In the genomic region with DNA sequence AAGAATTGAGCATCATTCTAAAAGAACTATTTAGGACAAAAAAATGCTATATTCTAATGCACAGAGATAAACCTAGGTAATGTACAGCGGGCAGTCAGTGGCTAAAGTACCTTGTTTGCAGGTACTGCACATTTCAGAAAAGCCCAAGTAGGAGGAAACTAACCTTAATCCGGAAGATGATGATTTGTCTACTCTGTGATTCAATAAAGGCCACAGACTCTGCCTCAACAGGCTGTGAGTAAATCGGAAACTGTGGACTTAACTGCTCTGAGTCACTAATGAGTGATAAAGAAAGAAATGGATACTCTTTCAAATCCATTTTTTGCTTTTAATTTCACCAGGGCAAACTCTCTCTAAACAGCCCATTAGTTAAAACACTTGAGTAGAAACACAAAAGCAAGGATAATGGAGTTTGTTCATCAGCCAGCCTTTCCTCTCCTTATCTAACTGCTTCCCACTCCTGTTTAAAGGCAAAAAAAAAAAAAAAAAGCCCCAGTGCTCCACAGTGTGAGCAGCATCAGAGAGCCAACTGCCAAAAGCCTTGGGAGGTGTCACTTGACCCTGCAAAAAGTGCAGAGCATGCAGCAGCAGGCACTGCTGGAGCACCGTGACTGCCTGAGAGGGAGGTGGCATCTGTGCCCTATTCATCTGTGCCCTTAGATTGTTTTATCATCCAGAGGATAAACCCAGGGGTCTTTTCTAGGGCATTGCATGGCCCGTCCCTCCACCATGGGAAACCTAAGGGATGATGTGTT, we compare ENCODE assay signal across 7 cellular contexts.
DNase-seq lines count a peak whose midpoint lies in the region; ATAC-seq and TF ChIP-seq lines count a peak whose summit lies in the region.

No MANE protein-coding gene starts in this region.

- no peak overlapping the region for H3K9ac ChIP-seq in HCT116 (ENCODE audit: low read length)

- peaks cover 5 to 24% of the 10 kb centered on the region in 2 experiments; a peak in 3 of 4 replicates for H3K4me1 ChIP-seq in HCT116 (ENCODE audit: control insufficient read depth in 1 of 2, insufficient read depth in 2 of 2, low read length in 2 of 2)

- POLR2A ChIA-PET in HCT116 (lab: Charles Lee) = no interaction called here

- H2AFZ ChIP-seq in HCT116 (ENCODE audit: low read depth, low read length, poor library complexity, severe bottlenecking) = no peak overlapping the region

- H4K20me1 ChIP-seq in HCT116 (ENCODE audit: insufficient read depth) = no peaks in the 10 kb centered on the region

- RAD21 ChIA-PET in HCT116 (lab: Charles Lee; ENCODE audit: low non-redundant PET in 1 of 2, low total read pairs in 2 of 2, uncharacterized antibody in 2 of 2, unreplicated experiment in 2 of 2) = no interaction called here

- no peaks in the 10 kb centered on the region for H3K9me2 ChIP-seq in HCT116 (ENCODE audit: insufficient read depth)

- no peaks in the 10 kb centered on the region for H3K9me3 ChIP-seq in HCT116 (ENCODE audit: control insufficient read depth in 1 of 2, insufficient read depth in 1 of 2, low read depth in 1 of 2, low read length in 2 of 2)

- H3K79me2 ChIP-seq in HCT116 (ENCODE audit: insufficient read depth, low read length) = no peaks in the 10 kb centered on the region

- no peak for TF ChIP-seq POLR2A in HCT116 (IDR thresholded peaks at IDR 0.05; ENCODE audit: borderline replicate concordance, extremely low read depth, insufficient read depth, insufficient read length)

- H3K4me2 ChIP-seq in HCT116 (ENCODE audit: low read length) = peak overlapping the region; percentile 26

- no peaks in the 10 kb centered on the region for H3K36me3 ChIP-seq in HCT116 (ENCODE audit: control insufficient read depth in 1 of 2, insufficient read depth in 2 of 2, low read length in 2 of 2)

- ATAC-seq in GM18870 (IDR thresholded peaks at IDR 0.05; ENCODE audit: unreplicated experiment) (peak; percentile 94), HCT116 (no peak), omental fat pad (ENCODE audit: low FRiP score) (no peak)

- no peak for TF ChIP-seq RAD21 in HCT116 (IDR thresholded peaks at IDR 0.05; ENCODE audit: low read depth)

- no TSS peak for BruUV-seq in HCT116 (replicated peaks; lab: Mats Ljungman, UMichigan)

- no peak overlapping the region for H3K27ac ChIP-seq in HCT116 (ENCODE audit: low read depth, low read length)

- peak; percentile 13 for DNase-seq in HCT116 (ENCODE audit: low read depth, low spot score)
- peak; percentile 25 for DNase-seq in NCI-H187 treated with DMSO at 0.1 percent for 48 hours (lab: John Stamatoyannopoulos, UW)
- peak; percentile 24 to 66 for DNase-seq in foreskin fibroblast
- no peak for DNase-seq in omental fat pad (ENCODE audit: low spot score)
- no peak for DNase-seq in effector CD4-positive, alpha-beta T cell
- DNase-seq in DMS53 (lab: John Stamatoyannopoulos, UW) = no peak

- H3K4me3 ChIP-seq in HCT116 (replicated peaks in 1 of 2; ENCODE audit: low read depth in 1 of 2, low read length in 2 of 2) = no peak overlapping the region
- H3K4me3 ChIP-seq in foreskin fibroblast (ENCODE audit: low read depth in 1 of 2, low read length in 2 of 2) = no peak overlapping the region

- H3K27me3 ChIP-seq in HCT116 (ENCODE audit: insufficient read depth, low read length) = no peaks in the 10 kb centered on the region

- TF ChIP-seq CTCF in HCT116 (IDR thresholded peaks at IDR 0.05 in 2 of 3, conservative IDR thresholded peaks at IDR 0.05 in 1 of 3; ENCODE audit: borderline replicate concordance in 1 of 3, insufficient read depth in 1 of 3, low read depth in 2 of 3, low read length in 2 of 3) (no peak), foreskin fibroblast (IDR thresholded peaks at IDR 0.05; ENCODE audit: low read depth, low read length) (no peak), omental fat pad (IDR thresholded peaks at IDR 0.05) (no peak)

- intact Hi-C loops in HCT116 (cut with micrococcal nuclease) = no loop called here

- CTCF ChIA-PET in HCT116 (lab: Charles Lee) = no interaction called here

TF ChIP-seq in HCT116, 20 proteins besides CTCF, POLR2A, EP300 and RAD21:
- TF ChIP-seq TCF7L2 (IDR thresholded peaks at IDR 0.05; ENCODE audit: borderline replicate concordance, extremely low read depth, insufficient read depth, insufficient read length) = no peak
- TF ChIP-seq ZFX (IDR thresholded peaks at IDR 0.05) = no peak
- peak; percentile 64 for TF ChIP-seq FOSL1 (IDR thresholded peaks at IDR 0.05; ENCODE audit: low read depth)
- TF ChIP-seq ZNF274 (IDR thresholded peaks at IDR 0.05; ENCODE audit: low read depth, low read length) = no peak
- no peak for TF ChIP-seq ELF1 (IDR thresholded peaks at IDR 0.05; ENCODE audit: borderline replicate concordance, low read depth)
- TF ChIP-seq SIN3A (IDR thresholded peaks at IDR 0.05; ENCODE audit: low read depth) = no peak
- TF ChIP-seq, protein P1, sequence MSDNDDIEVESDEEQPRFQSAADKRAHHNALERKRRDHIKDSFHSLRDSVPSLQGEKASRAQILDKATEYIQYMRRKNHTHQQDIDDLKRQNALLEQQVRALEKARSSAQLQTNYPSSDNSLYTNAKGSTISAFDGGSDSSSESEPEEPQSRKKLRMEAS (IDR thresholded peaks at IDR 0.05) = no peak
- TF ChIP-seq JUND (IDR thresholded peaks at IDR 0.05) = peak; percentile 50
- no peak for TF ChIP-seq REST (IDR thresholded peaks at IDR 0.05; ENCODE audit: low read depth)
- TF ChIP-seq ATF3 (IDR thresholded peaks at IDR 0.05) = no peak
- no peak for TF ChIP-seq EZH2phosphoT487 (IDR thresholded peaks at IDR 0.05; ENCODE audit: borderline replicate concordance)
- TF ChIP-seq ZBTB33 (IDR thresholded peaks at IDR 0.05; ENCODE audit: extremely low read depth, insufficient replicate concordance, low read length) = no peak
- peak; percentile 56 for TF ChIP-seq SP1 (IDR thresholded peaks at IDR 0.05; ENCODE audit: low read depth)
- TF ChIP-seq EZH2 (IDR thresholded peaks at IDR 0.05) = no peak
- no peak for TF ChIP-seq SRF (IDR thresholded peaks at IDR 0.05; ENCODE audit: low read depth)
- TF ChIP-seq YY1 (IDR thresholded peaks at IDR 0.05; ENCODE audit: extremely low read depth, insufficient replicate concordance, low read depth, low read length) = no peak
- no peak for TF ChIP-seq POLR2AphosphoS5 (IDR thresholded peaks at IDR 0.05; ENCODE audit: low read depth, low read length)
- no peak for TF ChIP-seq EGR1 (IDR thresholded peaks at IDR 0.05; ENCODE audit: low read depth)
- peak; percentile 49; the same call in 1 of the 2 replicates for TF ChIP-seq CBX3 (IDR thresholded peaks at IDR 0.05; ENCODE audit: low read depth)
- no peak for TF ChIP-seq CEBPB (IDR thresholded peaks at IDR 0.05; ENCODE audit: low read depth)
TF ChIP-seq in HCT116: peak in this region for 4.

Comparison
In these comparisons a context has a peak if more than half of its experiments do, and no peak if none do; other contexts are left out.
1. DNase-seq: peak in HCT116 (single experiment), NCI-H187 treated with DMSO at 0.1 percent for 48 hours (single experiment) and foreskin fibroblast (2 of 2); none in omental fat pad (single experiment), effector CD4-positive, alpha-beta T cell (single experiment) and DMS53 (single experiment).